Comparison of ENCODE assay signal across 17 cellular contexts in the genomic region with DNA sequence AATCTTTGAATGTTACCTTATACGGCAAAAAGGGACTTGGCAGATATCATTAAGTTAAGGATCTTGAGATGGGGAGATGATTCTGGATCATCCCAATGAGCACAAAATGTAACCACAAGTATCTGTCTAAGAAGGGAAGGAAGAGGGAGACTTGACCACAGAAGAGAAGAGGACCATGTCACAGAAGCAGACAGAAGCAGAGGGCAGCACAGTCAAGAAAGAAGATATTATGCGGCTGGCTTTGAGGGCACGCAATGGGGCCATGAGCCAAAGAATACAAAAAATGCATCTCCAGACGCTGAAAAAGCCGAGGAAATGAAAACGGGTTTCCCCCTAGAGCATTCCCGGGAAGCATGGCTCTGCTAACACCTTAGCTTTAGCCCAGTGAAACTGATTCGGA.
"Had no signal": no experiment of that assay in that cellular context is flagged by ENCODE, and none has a peak within 500 bp of the region (broad histone marks: within the 10 kb centered on the region; RNA-seq: fewer than 3 reads in every experiment).

No MANE protein-coding gene starts in this region.

- ATAC-seq: body of pancreas, left colon, psoas muscle, right lobe of liver had no signal

- H3K4me3 ChIP-seq: body of pancreas, psoas muscle, right lobe of liver had no signal

- H3K9me3 Mint-ChIP-seq: activated T-helper 2 cell treated with anti-CD3 and anti-CD28 coated beads, Interferon-gamma antibody, Interleukin-2, Interleukin-4, amounts not matched to agents 10 μg/mL and 5 μg/mL and 100 μg/mL, durations not matched to agents 14 hours and 24 hours and 36 hours; nephron had no signal

- H3K27ac Mint-ChIP-seq: activated T-helper 2 cell treated with anti-CD3 and anti-CD28 coated beads, Interferon-gamma antibody, Interleukin-2, Interleukin-4, amounts not matched to agents 10 μg/mL and 5 μg/mL and 100 μg/mL, durations not matched to agents 14 hours and 24 hours and 36 hours; dendritic cell treated with granulocyte-macrophage colony-stimulating factor and Interleukin-4, amounts not matched to agents 40 ng/mL and 50 ng/mL, for 4 days had no signal

- H3K27me3 Mint-ChIP-seq: dendritic cell treated with granulocyte-macrophage colony-stimulating factor and Interleukin-4, amounts not matched to agents 40 ng/mL and 50 ng/mL, for 4 days had no signal

- H3K9me3 ChIP-seq: body of pancreas, psoas muscle, right lobe of liver had no signal

- DNase-seq: activated CD4-positive, alpha-beta T cell treated with anti-CD3 and anti-CD28 coated beads, Interleukin-2, amount 50 U/mL, for 1 hour; activated CD4-positive, CD25-positive, alpha-beta regulatory T cell; activated naive CD4-positive, alpha-beta T cell treated with anti-CD3 and anti-CD28 coated beads, Interleukin-2, amount 50 U/mL, for 16 hours; activated T-cell treated with anti-CD3 and anti-CD28 coated beads for 4 hours; body of pancreas; erythroblast; left colon; occipital lobe; psoas muscle; right lobe of liver; stimulated activated naive CD4-positive, alpha-beta T cell; substantia nigra; T1000; trophoblast cell had no signal

- H3K27me3 ChIP-seq: body of pancreas, right lobe of liver had no signal

- H3K27ac ChIP-seq: body of pancreas, psoas muscle, right lobe of liver had no signal

- H3K36me3 ChIP-seq: right lobe of liver had no signal

- H3K4me1 ChIP-seq: body of pancreas, psoas muscle, right lobe of liver had no signal

- H3K4me3 Mint-ChIP-seq: dendritic cell treated with granulocyte-macrophage colony-stimulating factor and Interleukin-4, amounts not matched to agents 40 ng/mL and 50 ng/mL, for 4 days; nephron had no signal
